9 cellular contexts compared by ENCODE assay signal in genomic region chr9:71984388-71985069, GRCh38.
DNase-seq lines count a peak whose midpoint lies in the region; ATAC-seq and TF ChIP-seq lines count a peak whose summit lies in the region.
"Had no signal": no experiment of that assay in that cellular context is flagged by ENCODE, and none has a peak within 500 bp of the region (broad histone marks: within the 10 kb centered on the region; RNA-seq: fewer than 3 reads in every experiment).

No MANE protein-coding gene starts in this region.

- in situ Hi-C loops in GM23248 (cut with MboI) (no loop called here), G401 (cut with HindIII; ENCODE audit: low sequenced_read_pairs) (no loop called here)

- intact Hi-C loops in spleen (cut with DNase I; ENCODE audit: low total_unique reads), result no loop called here

- H3K9me3 Mint-ChIP-seq in glutamatergic neuron (ENCODE audit: unreplicated experiment), result peaks cover 3% of the 10 kb centered on the region

- no peaks in the 10 kb centered on the region for H3F3A ChIP-seq in GM23248 (ENCODE audit: insufficient read depth)

- no peaks in the 10 kb centered on the region for H3K36me3 Mint-ChIP-seq in glutamatergic neuron (ENCODE audit: unreplicated experiment)

- WGBS in GM23248 (ENCODE audit: low coverage in 1 of 2, low lambda C conversion rate in 2 of 2, missing lambda C conversion rate in 2 of 2), 2 experiments, result 58 to 62% methylated on average over 4 of the region's 4 CpGs
- WGBS in spleen, 5 donors, result 86 to 93% (median 87%) methylated on average over 4 of the region's 4 CpGs

- peak; percentile 84 for DNase-seq in GM23248
- DNase-seq in SJCRH30, result peak; percentile 84
- peak; percentile 27 for DNase-seq in glutamatergic neuron
- peak; percentile 39 for DNase-seq in skeletal muscle cell (ENCODE audit: low read depth)
- no peak for DNase-seq in spleen
- no peak for DNase-seq in Kasumi-1 (lab: John Stamatoyannopoulos, UW)
- no peak for DNase-seq in G401 (ENCODE audit: low spot score)
- DNase-seq: NCI-H1436 treated with DMSO at 0.1 percent for 48 hours had no signal

- H3K4me1 Mint-ChIP-seq in glutamatergic neuron (ENCODE audit: low read depth, unreplicated experiment), result peaks cover 10% of the 10 kb centered on the region

- H3K4me3 ChIP-seq in GM23248 (no peak overlapping the region), SJCRH30 (no peak overlapping the region), skeletal muscle cell (ENCODE audit: low read depth, low read length) (no peak overlapping the region), spleen (no peak overlapping the region)

- peaks cover 11% of the 10 kb centered on the region for H3K4me1 ChIP-seq in GM23248 (ENCODE audit: insufficient read depth)
- peaks cover 21% of the 10 kb centered on the region for H3K4me1 ChIP-seq in SJCRH30
- no peaks in the 10 kb centered on the region for H3K4me1 ChIP-seq in spleen

- no peaks in the 10 kb centered on the region for H3K79me2 ChIP-seq in GM23248 (ENCODE audit: insufficient read depth)

- H3K36me3 ChIP-seq in GM23248 (ENCODE audit: low read depth) (no peaks in the 10 kb centered on the region), SJCRH30 (no peaks in the 10 kb centered on the region), spleen (peaks cover 0 to 12% (median 0%) of the 10 kb centered on the region in 6 donors)

- no peak for TF ChIP-seq POLR2A in spleen (IDR thresholded peaks at IDR 0.05)

- H3K9ac ChIP-seq in GM23248, result no peak overlapping the region

- no peaks in the 10 kb centered on the region for H3K27me3 ChIP-seq in GM23248 (replicated peaks; ENCODE audit: insufficient read depth)
- H3K27me3 ChIP-seq in SJCRH30, result no peaks in the 10 kb centered on the region
- no peaks in the 10 kb centered on the region for H3K27me3 ChIP-seq in spleen (replicated peaks in 1 of 7)

- no peaks in the 10 kb centered on the region for H4K20me1 ChIP-seq in GM23248 (ENCODE audit: insufficient read depth)

- no peak for ATAC-seq in HG03378 (IDR thresholded peaks at IDR 0.05; ENCODE audit: unreplicated experiment)

- TF ChIP-seq CTCF in glutamatergic neuron (IDR thresholded peaks at IDR 0.05; ENCODE audit: partially characterized antibody, unreplicated experiment) (no peak), spleen (IDR thresholded peaks at IDR 0.05 in 8 of 11, conservative IDR thresholded peaks at IDR 0.05 in 3 of 11) (no peak)

- H2AFZ ChIP-seq in GM23248, result no peak overlapping the region

- H3K27ac Mint-ChIP-seq in glutamatergic neuron (ENCODE audit: unreplicated experiment), result peak overlapping the region; percentile 71

- no peaks in the 10 kb centered on the region for H3K9me2 ChIP-seq in GM23248 (ENCODE audit: insufficient read depth)

- H3K27me3 Mint-ChIP-seq in glutamatergic neuron (ENCODE audit: unreplicated experiment), result no peaks in the 10 kb centered on the region

- H3K4me3 Mint-ChIP-seq in glutamatergic neuron (ENCODE audit: unreplicated experiment), result no peak overlapping the region

- H3K4me2 ChIP-seq in GM23248 (ENCODE audit: unreplicated experiment), result peak overlapping the region; percentile 24

- H3K27ac ChIP-seq in GM23248 (no peak overlapping the region), SJCRH30 (no peak overlapping the region), spleen (no peak overlapping the region)

- H3K9me3 ChIP-seq in GM23248 (ENCODE audit: low read depth) (no peaks in the 10 kb centered on the region), SJCRH30 (replicated peaks) (no peaks in the 10 kb centered on the region), spleen (no peaks in the 10 kb centered on the region)

Comparison
In these comparisons a context has a peak if more than half of its experiments do, and no peak if none do; other contexts are left out.
1. DNase-seq: peak in GM23248 (single experiment), SJCRH30 (2 of 2), glutamatergic neuron (single experiment) and skeletal muscle cell (single experiment); none in spleen (single experiment), Kasumi-1 (0 of 2) and G401 (single experiment).